Comparison of ENCODE assay signal across 29 cellular contexts in genomic region chr2:221675509-221675908, GRCh38.
"Had no signal": no experiment of that assay in that cellular context is flagged by ENCODE, and none has a peak within 500 bp of the region (broad histone marks: within the 10 kb centered on the region; RNA-seq: fewer than 3 reads in every experiment).

No MANE protein-coding gene starts in this region.

- H3K27ac ChIP-seq: ascending aorta, breast epithelium, cardiac muscle cell, colonic mucosa, epithelial cell of prostate, esophagus squamous epithelium, WERI-Rb-1 had no signal

- DNase-seq: activated B cell treated with CpG ODN at 0.5 μM for 24 hours; activated CD4-positive, alpha-beta T cell treated with anti-CD3 and anti-CD28 coated beads for 48 hours; activated CD4-positive, alpha-beta T cell treated with anti-CD3 and anti-CD28 coated beads, Interleukin-2, amount 50 U/mL, for 1 hour; activated CD4-positive, alpha-beta T cell treated with anti-CD3 and anti-CD28 coated beads, Interleukin-2, amount 50 U/mL, for 48 hours; activated CD8-positive, alpha-beta memory T cell treated with anti-CD3 and anti-CD28 coated beads, Interleukin-2, amount 10 ng/mL, durations not matched to agents 7 days and 5 days; activated CD8-positive, alpha-beta memory T cell treated with anti-CD3 and anti-CD28 coated beads, Interleukin-2, amount 50 U/mL, for 4 hours; activated CD8-positive, alpha-beta T cell treated with anti-CD3 and anti-CD28 coated beads, Interleukin-2, amount 10 ng/mL, durations not matched to agents 7 days and 5 days; activated gamma-delta T cell; activated naive CD4-positive, alpha-beta T cell; activated naive CD4-positive, alpha-beta T cell treated with anti-CD3 and anti-CD28 coated beads, Interleukin-2, amount 10 ng/mL, durations not matched to agents 7 days and 5 days; activated naive CD8-positive, alpha-beta T cell treated with anti-CD3 and anti-CD28 coated beads, Interleukin-2, amount 10 ng/mL, durations not matched to agents 7 days and 5 days; activated T-cell treated with anti-CD3 and anti-CD28 coated beads for 4 hours; activated T-cell treated with anti-CD3 and anti-CD28 coated beads, Interleukin-2, amount 50 U/mL, for 24 hours; activated T-cell treated with anti-CD3 and anti-CD28 coated beads, Interleukin-2, amount 50 U/mL, for 72 hours; central memory CD4-positive, alpha-beta T cell; cerebellar nuclear complex; colonic mucosa; effector CD8-positive, alpha-beta T cell; esophagus squamous epithelium; head of caudate nucleus; T-helper 17 cell; T1000; WERI-Rb-1 had no signal

- H3K4me1 ChIP-seq: ascending aorta, breast epithelium, colonic mucosa, esophagus squamous epithelium had no signal

- H3K27me3 ChIP-seq: ascending aorta, breast epithelium, cardiac muscle cell, colonic mucosa had no signal

- H3K4me3 ChIP-seq: ascending aorta, breast epithelium, cardiac muscle cell, colonic mucosa, esophagus squamous epithelium had no signal

- H3K36me3 ChIP-seq: ascending aorta, breast epithelium, cardiac muscle cell, colonic mucosa, esophagus squamous epithelium, WERI-Rb-1 had no signal

- ATAC-seq: activated CD4-positive, CD25-positive, alpha-beta regulatory T cell treated with anti-CD3 and anti-CD28 coated beads, Interleukin-2, amount 50 U/mL, for 24 hours; activated CD8-positive, alpha-beta memory T cell treated with anti-CD3 and anti-CD28 coated beads, Interleukin-2, amount 10 ng/mL, durations not matched to agents 7 days and 5 days; activated CD8-positive, alpha-beta T cell treated with anti-CD3 and anti-CD28 coated beads, Interleukin-2, amount 10 ng/mL, durations not matched to agents 7 days and 5 days; activated naive CD4-positive, alpha-beta T cell treated with anti-CD3 and anti-CD28 coated beads, Interleukin-2, amount 50 U/mL, for 72 hours; activated T-cell treated with anti-CD3 and anti-CD28 coated beads, Interleukin-2, amount 50 U/mL, for 72 hours; T-helper 17 cell had no signal

- H3K9me3 ChIP-seq: ascending aorta, breast epithelium, colonic mucosa, esophagus squamous epithelium had no signal
